In genomic region chr1:203581841-203582240, GRCh38 we compare ENCODE assay signal across 16 cellular contexts.
"Had no signal": no experiment of that assay in that cellular context is flagged by ENCODE, and none has a peak within 500 bp of the region (broad histone marks: within the 10 kb centered on the region; RNA-seq: fewer than 3 reads in every experiment).

No MANE protein-coding gene starts in this region.

- H3K36me3 ChIP-seq: esophagus muscularis mucosa, ovary, right lobe of liver had no signal

- H3K4me1 ChIP-seq: right lobe of liver had no signal

- H3K79me2 ChIP-seq: hepatocyte had no signal

- DNase-seq: activated CD4-positive, alpha-beta T cell treated with anti-CD3 and anti-CD28 coated beads, Interleukin-2, amount 50 U/mL, for 4 hours; activated naive CD4-positive, alpha-beta T cell; activated naive CD8-positive, alpha-beta T cell treated with anti-CD3 and anti-CD28 coated beads, Interleukin-2, amount 10 ng/mL, durations not matched to agents 7 days and 5 days; activated T-cell treated with anti-CD3 and anti-CD28 coated beads for 4 hours; islet precursor cell; midbrain; ovary; right lobe of liver; stimulated activated CD4-positive, alpha-beta T cell treated with anti-CD3 and anti-CD28 coated beads, Interleukin-2, amount 100 ng/mL, for 48 hours; stimulated activated naive B cell treated with anti-CD40 and anti-IgM and Interleukin-4, amounts not matched to agents 10 μg/mL and 1 μg/mL and 100 μg/mL, for 72 hours; T-helper 9 cell had no signal

- H3K27ac ChIP-seq: esophagus muscularis mucosa, hepatocyte, ovary, right lobe of liver had no signal

- H3K4me1 Mint-ChIP-seq: stimulated activated naive B cell treated with anti-CD40 and anti-IgM and Interleukin-4, amounts not matched to agents 10 μg/mL and 1 μg/mL and 100 μg/mL, for 72 hours had no signal

- H3K9me3 Mint-ChIP-seq: activated naive CD8-positive, alpha-beta T cell treated with anti-CD3 and anti-CD28 coated beads, Interleukin-2, amount 10 ng/mL, durations not matched to agents 7 days and 5 days; stimulated activated naive B cell treated with anti-CD40 and anti-IgM and Interleukin-4, amounts not matched to agents 10 μg/mL and 1 μg/mL and 100 μg/mL, for 72 hours; type B pancreatic cell had no signal

- H3K4me3 ChIP-seq: esophagus muscularis mucosa, hepatocyte, lung, ovary, right lobe of liver had no signal

- H3K4me3 Mint-ChIP-seq: activated naive CD8-positive, alpha-beta T cell treated with anti-CD3 and anti-CD28 coated beads, Interleukin-2, amount 10 ng/mL, durations not matched to agents 7 days and 5 days; stimulated activated naive B cell treated with anti-CD40 and anti-IgM and Interleukin-4, amounts not matched to agents 10 μg/mL and 1 μg/mL and 100 μg/mL, for 72 hours; type B pancreatic cell had no signal

- H2AFZ ChIP-seq: hepatocyte had no signal

- H3K27me3 ChIP-seq: esophagus muscularis mucosa, hepatocyte, ovary, right lobe of liver had no signal

- H3K9me3 ChIP-seq: esophagus muscularis mucosa, ovary, right lobe of liver had no signal

- H3K36me3 Mint-ChIP-seq: activated naive CD8-positive, alpha-beta T cell treated with anti-CD3 and anti-CD28 coated beads, Interleukin-2, amount 10 ng/mL, durations not matched to agents 7 days and 5 days; stimulated activated naive B cell treated with anti-CD40 and anti-IgM and Interleukin-4, amounts not matched to agents 10 μg/mL and 1 μg/mL and 100 μg/mL, for 72 hours; type B pancreatic cell had no signal

- FAIRE-seq: colon had no signal

- H3K4me2 ChIP-seq: hepatocyte had no signal

- H3K27ac Mint-ChIP-seq: stimulated activated naive B cell treated with anti-CD40 and anti-IgM and Interleukin-4, amounts not matched to agents 10 μg/mL and 1 μg/mL and 100 μg/mL, for 72 hours; type B pancreatic cell had no signal
